8 cellular contexts compared by ENCODE assay signal in genomic region chr7:7641129-7641663, GRCh38. TPM values are rescaled to one million over a fixed set of nuclear protein-coding genes. Genes with fewer than 3 reads are reported as not detected.
DNase-seq lines count a peak whose midpoint lies in the region; ATAC-seq lines count a peak whose summit lies in the region.

No MANE protein-coding gene starts in this region.

- peak; percentile 54 for DNase-seq in COLO668 (lab: John Stamatoyannopoulos, UW; ENCODE audit: unreplicated experiment)
- DNase-seq in activated T-helper 1 cell treated with Interleukin-2 at 50 U/mL for 16 hours (ENCODE audit: low read depth), result peak; percentile 6
- peak; percentile 28 for DNase-seq in hepatic stellate cell (ENCODE audit: low spot score)
- no peak for DNase-seq in mesenteric fat pad (ENCODE audit: low spot score)
- DNase-seq in NOMO-1 treated with DMSO at 0.1 percent for 48 hours (lab: John Stamatoyannopoulos, UW; ENCODE audit: unreplicated experiment), result no peak

- no peaks in the 10 kb centered on the region for H3K27me3 ChIP-seq in skeletal muscle satellite cell (ENCODE audit: control insufficient read depth, insufficient read depth, low read length)

- peak overlapping the region; percentile 84 for H3K4me3 ChIP-seq in skeletal muscle satellite cell (ENCODE audit: low read length)

- peak overlapping the region; percentile 80 for H3K9ac ChIP-seq in skeletal muscle satellite cell (ENCODE audit: low read depth, low read length)

- ATAC-seq in GM19328 (IDR thresholded peaks at IDR 0.05; ENCODE audit: unreplicated experiment), result peak; percentile 5
- peak; percentile 16 for ATAC-seq in HG03520 (IDR thresholded peaks at IDR 0.05; ENCODE audit: unreplicated experiment)

- H3K9me3 ChIP-seq in skeletal muscle satellite cell (replicated peaks; ENCODE audit: low read length), result no peaks in the 10 kb centered on the region

- H3K4me2 ChIP-seq in skeletal muscle satellite cell (ENCODE audit: low read length), result peak overlapping the region; percentile 85

- no peaks in the 10 kb centered on the region for H3K36me3 ChIP-seq in skeletal muscle satellite cell (ENCODE audit: insufficient read depth, low read length)

- H3K4me1 ChIP-seq in skeletal muscle satellite cell (ENCODE audit: control insufficient read depth, insufficient read depth, low read length), result peaks cover 13% of the 10 kb centered on the region

RNA-seq across cellular contexts. Expression of gene UMAD1, which starts 0.6 kb away (rescaled TPM):
- total RNA-seq in skeletal muscle satellite cell (2012; rRNA removed), result 10.7 and 12.7 TPM in 2 replicates
- 9.9 TPM for total RNA-seq in mesenteric fat pad

Comparison
In these comparisons a context has a peak if more than half of its experiments do, and no peak if none do; other contexts are left out.
1. DNase-seq: peak in COLO668 (single experiment), activated T-helper 1 cell treated with Interleukin-2 at 50 U/mL for 16 hours (single experiment) and hepatic stellate cell (single experiment); none in mesenteric fat pad (single experiment) and NOMO-1 treated with DMSO at 0.1 percent for 48 hours (single experiment).